In genomic region chr2:175432793-175433192, GRCh38 we compare ENCODE assay signal across 24 cellular contexts.
"Had no signal": no experiment of that assay in that cellular context is flagged by ENCODE, and none has a peak within 500 bp of the region (broad histone marks: within the 10 kb centered on the region; RNA-seq: fewer than 3 reads in every experiment).

No MANE protein-coding gene starts in this region.

- H3K27me3 ChIP-seq: colonic mucosa, esophagus squamous epithelium, neutrophil, stomach, thyroid gland, vagina had no signal

- ATAC-seq: effector memory CD8-positive, alpha-beta T cell; left colon; left ventricle myocardium superior; lower lobe of right lung; naive thymus-derived CD8-positive, alpha-beta T cell; pancreas; stimulated activated naive B cell treated with anti-CD40 and anti-IgM and Interleukin-4, amounts not matched to agents 10 μg/mL and 1 μg/mL and 100 μg/mL, for 72 hours had no signal

- H3K36me3 ChIP-seq: colonic mucosa, esophagus squamous epithelium, lower lobe of right lung, neutrophil, pancreas, spleen, stomach, thyroid gland, vagina had no signal

- H3K4me3 ChIP-seq: colonic mucosa, esophagus squamous epithelium, lower lobe of right lung, pancreas, skin epidermis, spleen, stomach, thyroid gland, vagina had no signal

- H3K9me3 Mint-ChIP-seq: effector memory CD8-positive, alpha-beta T cell had no signal

- H3K4me1 ChIP-seq: colonic mucosa, esophagus squamous epithelium, lower lobe of right lung, pancreas, spleen, stomach, thyroid gland, vagina had no signal

- DNase-seq: colonic mucosa; dermis blood vessel endothelial cell; effector memory CD8-positive, alpha-beta T cell; erythroblast; esophagus squamous epithelium; foreskin melanocyte; immature natural killer cell; kidney glomerular epithelial cell; left colon; left ventricle myocardium superior; lower lobe of right lung; naive thymus-derived CD8-positive, alpha-beta T cell; nephron progenitor cell; pancreas; spleen; stimulated activated CD4-positive, alpha-beta T cell treated with anti-CD3 and anti-CD28 coated beads, Interleukin-4, amount 100 ng/mL, for 4 hours; stimulated activated naive B cell treated with anti-CD40 and anti-IgM and Interleukin-4, amounts not matched to agents 10 μg/mL and 1 μg/mL and 100 μg/mL, for 72 hours; stomach; thyroid gland; trophoblast cell had no signal

- H3K36me3 Mint-ChIP-seq: immature natural killer cell; naive thymus-derived CD8-positive, alpha-beta T cell; stimulated activated naive B cell treated with anti-CD40 and anti-IgM and Interleukin-4, amounts not matched to agents 10 μg/mL and 1 μg/mL and 100 μg/mL, for 72 hours had no signal

- H3K4me1 Mint-ChIP-seq: immature natural killer cell; naive thymus-derived CD8-positive, alpha-beta T cell; stimulated activated naive B cell treated with anti-CD40 and anti-IgM and Interleukin-4, amounts not matched to agents 10 μg/mL and 1 μg/mL and 100 μg/mL, for 72 hours had no signal

- H3K27ac Mint-ChIP-seq: effector memory CD8-positive, alpha-beta T cell; immature natural killer cell; naive thymus-derived CD8-positive, alpha-beta T cell; stimulated activated naive B cell treated with anti-CD40 and anti-IgM and Interleukin-4, amounts not matched to agents 10 μg/mL and 1 μg/mL and 100 μg/mL, for 72 hours had no signal

- H3K4me3 Mint-ChIP-seq: effector memory CD8-positive, alpha-beta T cell; immature natural killer cell; naive thymus-derived CD8-positive, alpha-beta T cell; stimulated activated naive B cell treated with anti-CD40 and anti-IgM and Interleukin-4, amounts not matched to agents 10 μg/mL and 1 μg/mL and 100 μg/mL, for 72 hours had no signal

- FAIRE-seq: endometrium, pancreas had no signal

- H3K27ac ChIP-seq: colonic mucosa, esophagus squamous epithelium, lower lobe of right lung, neutrophil, pancreas, skin epidermis, spleen, stomach, thyroid gland, vagina had no signal

- H3K9me3 ChIP-seq: colonic mucosa, esophagus squamous epithelium, neutrophil, pancreas, thyroid gland, vagina had no signal
